In genomic region chr1:43707191-43708005, GRCh38 we compare ENCODE assay signal across 8 cellular contexts. TPM values are rescaled to one million over a fixed set of nuclear protein-coding genes. Genes with fewer than 3 reads are reported as not detected.
DNase-seq lines count a peak whose midpoint lies in the region; ATAC-seq and TF ChIP-seq lines count a peak whose summit lies in the region.

Gene ST3GAL3 (plus strand): TSS chr1:43707536. CDS start chr1:43736263, 28,727 bp downstream.

- peak within 1 kb of the TSS; percentile 83 for H2BK5ac ChIP-seq in mesendoderm (ENCODE audit: low read length)

- DNase-seq in CMK (ENCODE audit: low read depth) (peak; percentile 90), GM20000 (ENCODE audit: low spot score) (peak; percentile 97), HT-29 (ENCODE audit: low spot score) (peak; percentile 92), NOMO-1 treated with DMSO at 0.1 percent for 48 hours (lab: John Stamatoyannopoulos, UW; ENCODE audit: unreplicated experiment) (peak; percentile 92), mesendoderm (peak; percentile 95)
- DNase-seq in activated CD8-positive, alpha-beta memory T cell treated with anti-CD3 and anti-CD28 coated beads for 4 hours (ENCODE audit: low read depth in 2 of 2) = peak; percentile 83 to 89
- DNase-seq in effector memory CD8-positive, alpha-beta T cell = peak; percentile 85 to 88 (median 87)
- DNase-seq in stimulated activated CD8-positive, alpha-beta memory T cell treated with anti-CD3 and anti-CD28 coated beads, Interleukin-12 subunit alpha, Interleukin-12 subunit beta, amount 100 ng/mL, for 4 hours (ENCODE audit: low read depth) = peak; percentile 88

- peak; percentile 96 for ATAC-seq in effector memory CD8-positive, alpha-beta T cell (replicated peaks)

- H3K27me3 Mint-ChIP-seq in effector memory CD8-positive, alpha-beta T cell = no peaks in the 10 kb centered on the region

- H3K79me2 ChIP-seq in mesendoderm (ENCODE audit: control insufficient read depth, insufficient read depth, low read length) = no peaks in the 10 kb centered on the region

- H3K79me1 ChIP-seq in mesendoderm (ENCODE audit: low read length) = no peaks in the 10 kb centered on the region

- H3K4ac ChIP-seq in mesendoderm (ENCODE audit: low read depth, low read length) = no peak within 1 kb of the TSS

- TF ChIP-seq CTCF in GM20000 (IDR thresholded peaks at IDR 0.05; ENCODE audit: extremely low read depth, missing control alignments) = no peak

- H4K5ac ChIP-seq in mesendoderm (ENCODE audit: low read length) = no peak within 1 kb of the TSS

- H3K56ac ChIP-seq in mesendoderm (ENCODE audit: low read length) = peak within 1 kb of the TSS; percentile 99

- H2AK5ac ChIP-seq in mesendoderm (ENCODE audit: low read length) = peak within 1 kb of the TSS; percentile 82

- peak within 1 kb of the TSS; percentile 92 for H3K4me3 ChIP-seq in mesendoderm (ENCODE audit: low read length)

- H3K4me2 ChIP-seq in mesendoderm (ENCODE audit: low read length) = peak within 1 kb of the TSS; percentile 100

- H3K18ac ChIP-seq in mesendoderm (ENCODE audit: low read length) = peak within 1 kb of the TSS; percentile 55

- no peaks in the 10 kb centered on the region for H3K4me1 ChIP-seq in mesendoderm (ENCODE audit: control insufficient read depth, low read depth, low read length)

- H3K36me3 ChIP-seq in mesendoderm (ENCODE audit: control insufficient read depth, insufficient read depth, low read length) = peaks cover 4% of the 10 kb centered on the region

- peak within 1 kb of the TSS; percentile 100 for H3K23ac ChIP-seq in mesendoderm (ENCODE audit: low read length)

- no peaks in the 10 kb centered on the region for H3K27me3 ChIP-seq in mesendoderm (ENCODE audit: insufficient read depth, low read length, poor library complexity)

- peak within 1 kb of the TSS; percentile 76 to 91 for H3K27ac Mint-ChIP-seq in effector memory CD8-positive, alpha-beta T cell

- peaks cover 12 to 14% of the 10 kb centered on the region in 2 donors for H3K4me1 Mint-ChIP-seq in effector memory CD8-positive, alpha-beta T cell (ENCODE audit: low read depth in 2 of 2)

- no peaks in the 10 kb centered on the region for H3K9me3 Mint-ChIP-seq in effector memory CD8-positive, alpha-beta T cell

- H4K8ac ChIP-seq in mesendoderm (ENCODE audit: low read depth, low read length) = no peak within 1 kb of the TSS

- peak within 1 kb of the TSS; percentile 99 for H3K9ac ChIP-seq in mesendoderm (ENCODE audit: low read length)

- no peak within 1 kb of the TSS for H2BK120ac ChIP-seq in mesendoderm (ENCODE audit: low read depth, low read length)

- peaks cover 22% of the 10 kb centered on the region for H3K36me3 Mint-ChIP-seq in effector memory CD8-positive, alpha-beta T cell (ENCODE audit: insufficient read depth)

- H3K27ac ChIP-seq in mesendoderm (ENCODE audit: low read depth, low read length) = peak within 1 kb of the TSS; percentile 82

- no CpG with 5 or more reads among the region's 102 CpGs for WGBS in mesendoderm (ENCODE audit: extremely low coverage, insufficient coverage, low lambda C conversion rate)

- peak within 1 kb of the TSS; percentile 85 to 86 for H3K4me3 Mint-ChIP-seq in effector memory CD8-positive, alpha-beta T cell

- no peak within 1 kb of the TSS for H2BK15ac ChIP-seq in mesendoderm (replicated peaks; ENCODE audit: low read depth)

RNA-seq across cellular contexts. Expression of gene ST3GAL3, which starts in this region (rescaled TPM):
- total RNA-seq in HT-29 (2014; rRNA removed; shearing (Covaris generic)) = 4.6 and 4.8 TPM in 2 replicates
- polyA plus RNA-seq in mesendoderm (2013, experiment 1 of 2) = 2.9 TPM
- 3.0 TPM for polyA plus RNA-seq in mesendoderm (2013, experiment 2 of 2)

Comparison
In these comparisons a context has a peak if more than half of its experiments do, and no peak if none do; other contexts are left out.
1. Peak in every context shown above with its lines: DNase-seq, ATAC-seq, H3K4me3 ChIP-seq and H3K27ac ChIP-seq.